In genomic region chr6:125220712-125221111, GRCh38 we compare ENCODE assay signal across 14 cellular contexts.
DNase-seq lines count a peak whose midpoint lies in the region; ATAC-seq and TF ChIP-seq lines count a peak whose summit lies in the region.
"Had no signal": no experiment of that assay in that cellular context is flagged by ENCODE, and none has a peak within 500 bp of the region (broad histone marks: within the 10 kb centered on the region; RNA-seq: fewer than 3 reads in every experiment).

No MANE protein-coding gene starts in this region.

- no peaks in the 10 kb centered on the region for H4K20me1 ChIP-seq in mammary epithelial cell (ENCODE audit: insufficient read depth, low read length)

- H3K27ac ChIP-seq in mammary epithelial cell (ENCODE audit: insufficient read depth, low read depth, low read length) (no peak overlapping the region), right cardiac atrium (ENCODE audit: low read length) (peak overlapping the region; percentile 77), prostate gland (peak overlapping the region in 1 of 2 donors; percentile 48)
- H3K27ac ChIP-seq: vagina had no signal

- peak; percentile 8; the same call in 1 of the 2 replicates for TF ChIP-seq CTCF in AG10803 (conservative IDR thresholded peaks at IDR 0.05; ENCODE audit: low read length)
- no peak for TF ChIP-seq CTCF in mammary epithelial cell (conservative IDR thresholded peaks at IDR 0.05 in 1 of 2, IDR thresholded peaks at IDR 0.05 in 1 of 2; ENCODE audit: extremely low read depth in 1 of 2, insufficient read depth in 1 of 2, low read depth in 1 of 2, low read length in 2 of 2)
- TF ChIP-seq CTCF in prostate gland (IDR thresholded peaks at IDR 0.05): no peak

- in situ Hi-C loops in mammary epithelial cell (cut with MboI; ENCODE audit: low sequenced_read_pairs in 2 of 2): no loop called here

- intact Hi-C loops in mammary epithelial cell (cut with micrococcal nuclease): no loop called here
- intact Hi-C loops in right cardiac atrium (cut with DNase I): no loop called here
- intact Hi-C loops in prostate gland (cut with DNase I): no loop called here

- DNase-seq in AG10803 (ENCODE audit: low read depth) (peak; percentile 48), mammary epithelial cell (peak; percentile 32), right cardiac atrium (peak; percentile 55 to 87 (median 65)), prostate gland (ENCODE audit: low spot score) (peak; percentile 8), NCI-H1092 treated with DMSO at 0.1 percent for 48 hours (lab: John Stamatoyannopoulos, UW) (no peak)
- DNase-seq in activated CD4-positive, CD25-positive, alpha-beta regulatory T cell treated with anti-CD3 and anti-CD28 coated beads, Interleukin-2, amount 50 U/mL, for 72 hours: no peak
- DNase-seq: ACHN; activated CD8-positive, alpha-beta memory T cell treated with anti-CD3 and anti-CD28 coated beads, Interleukin-2, amount 50 U/mL, for 48 hours; DMS153; effector CD4-positive, alpha-beta T cell; NCI-H1092 had no signal

- peak; percentile 94 to 95 for ATAC-seq in right cardiac atrium
- no peak for ATAC-seq in HG02970 (IDR thresholded peaks at IDR 0.05; ENCODE audit: low FRiP score, unreplicated experiment)
- ATAC-seq in HG03565 (IDR thresholded peaks at IDR 0.05; ENCODE audit: unreplicated experiment): no peak

- no peak overlapping the region for H2AFZ ChIP-seq in mammary epithelial cell (ENCODE audit: low read depth, low read length)

- no peak for TF ChIP-seq POLR2A in prostate gland (IDR thresholded peaks at IDR 0.05)

- peaks cover 7% of the 10 kb centered on the region for H3K4me1 ChIP-seq in mammary epithelial cell (ENCODE audit: insufficient read depth, low read length)
- H3K4me1 ChIP-seq in right cardiac atrium (ENCODE audit: control insufficient read depth, insufficient read depth, low read length): peaks cover 8% of the 10 kb centered on the region
- H3K4me1 ChIP-seq in prostate gland (replicated peaks): no peaks in the 10 kb centered on the region
- H3K4me1 ChIP-seq: vagina had no signal

- no peak overlapping the region for H3K4me2 ChIP-seq in mammary epithelial cell (ENCODE audit: insufficient read depth, low read depth, low read length)

- H3K9me3 ChIP-seq in mammary epithelial cell (replicated peaks; ENCODE audit: insufficient read depth, low read length): no peaks in the 10 kb centered on the region
- H3K9me3 ChIP-seq in right cardiac atrium (ENCODE audit: control insufficient read depth, low read length): no peaks in the 10 kb centered on the region
- H3K9me3 ChIP-seq in prostate gland: no peaks in the 10 kb centered on the region
- H3K9me3 ChIP-seq: vagina had no signal

- H3K36me3 ChIP-seq in mammary epithelial cell (ENCODE audit: insufficient read depth, low read length): no peaks in the 10 kb centered on the region
- H3K36me3 ChIP-seq in prostate gland: no peaks in the 10 kb centered on the region
- H3K36me3 ChIP-seq: vagina had no signal

- no TSS peak for BruUV-seq in mammary epithelial cell (replicated peaks; lab: Mats Ljungman, UMichigan)

- CTCF ChIA-PET in mammary epithelial cell (lab: Charles Lee; ENCODE audit: low non-redundant PET): no interaction called here

- H3K27me3 ChIP-seq in mammary epithelial cell (ENCODE audit: insufficient read depth, low read length) (no peaks in the 10 kb centered on the region), right cardiac atrium (ENCODE audit: control insufficient read depth, insufficient read depth) (no peaks in the 10 kb centered on the region), prostate gland (replicated peaks; ENCODE audit: insufficient read depth) (no peaks in the 10 kb centered on the region)
- H3K27me3 ChIP-seq: vagina had no signal

- WGBS in mammary epithelial cell (ENCODE audit: low coverage, missing lambda C conversion rate): 6% methylated on average over 2 of the region's 2 CpGs
- 58% methylated on average over 2 of the region's 2 CpGs for WGBS in right cardiac atrium
- 32% methylated on average over 2 of the region's 2 CpGs for WGBS in prostate gland

- dilution Hi-C loops in mammary epithelial cell (cut with HindIII; ENCODE audit: low sequenced_read_pairs): no loop called here

- peaks cover 10% of the 10 kb centered on the region for H3K79me2 ChIP-seq in mammary epithelial cell (ENCODE audit: insufficient read depth, low read length)

- no peak overlapping the region for H3K4me3 ChIP-seq in AG10803 (ENCODE audit: low read length)
- no peak overlapping the region for H3K4me3 ChIP-seq in mammary epithelial cell (replicated peaks in 1 of 3; ENCODE audit: insufficient read depth in 1 of 3, low read depth in 2 of 3, low read length in 3 of 3)
- H3K4me3 ChIP-seq in right cardiac atrium (ENCODE audit: low read length): no peak overlapping the region
- H3K4me3 ChIP-seq in prostate gland: no peak overlapping the region
- H3K4me3 ChIP-seq: vagina had no signal

- H3K9ac ChIP-seq in mammary epithelial cell (ENCODE audit: insufficient read depth, low read length): no peak overlapping the region

Comparison
In these comparisons a context has a peak if more than half of its experiments do, and no peak if none do; other contexts are left out.
1. DNase-seq: peak in AG10803 (single experiment), mammary epithelial cell (single experiment), right cardiac atrium (3 of 3) and prostate gland (single experiment); none in activated CD4-positive, CD25-positive, alpha-beta regulatory T cell treated with anti-CD3 and anti-CD28 coated beads, Interleukin-2, amount 50 U/mL, for 72 hours (single experiment) and NCI-H1092 treated with DMSO at 0.1 percent for 48 hours (single experiment).
2. ATAC-seq: peak in right cardiac atrium (2 of 2); none in HG02970 (single experiment) and HG03565 (single experiment).